In genomic region chr3:185658943-185659342, GRCh38 we compare ENCODE assay signal across 11 cellular contexts.
DNase-seq lines count a peak whose midpoint lies in the region; ATAC-seq and TF ChIP-seq lines count a peak whose summit lies in the region.
"Had no signal": no experiment of that assay in that cellular context is flagged by ENCODE, and none has a peak within 500 bp of the region (broad histone marks: within the 10 kb centered on the region; RNA-seq: fewer than 3 reads in every experiment).

No MANE protein-coding gene starts in this region.

- ATAC-seq in HG02763 (IDR thresholded peaks at IDR 0.05; ENCODE audit: unreplicated experiment) (no peak), left lobe of liver (no peak)

- 52 to 62% methylated on average over 1 of the region's 1 CpG for WGBS in GM23248 (ENCODE audit: low coverage in 1 of 2, low lambda C conversion rate in 2 of 2, missing lambda C conversion rate in 2 of 2), 2 experiments
- 91% methylated on average over 1 of the region's 1 CpG for WGBS in hepatocyte (ENCODE audit: low lambda C conversion rate, missing lambda C conversion rate)
- WGBS in smooth muscle cell (ENCODE audit: low lambda C conversion rate), result 95% methylated on average over 1 of the region's 1 CpG

- H3K79me2 ChIP-seq in GM23248 (ENCODE audit: insufficient read depth) (no peaks in the 10 kb centered on the region), hepatocyte (no peaks in the 10 kb centered on the region), smooth muscle cell (ENCODE audit: low read depth) (peaks cover 5% of the 10 kb centered on the region)

- H3K27me3 ChIP-seq in GM23248 (replicated peaks; ENCODE audit: insufficient read depth) (no peaks in the 10 kb centered on the region), hepatocyte (no peaks in the 10 kb centered on the region), smooth muscle cell (ENCODE audit: low read depth) (no peaks in the 10 kb centered on the region)

- peak overlapping the region; percentile 10 for H3K9ac ChIP-seq in GM23248
- H3K9ac ChIP-seq in smooth muscle cell (ENCODE audit: low read depth), result no peak overlapping the region

- DNase-seq in GM23248 (no peak), hepatocyte (ENCODE audit: low spot score) (no peak), smooth muscle cell (lab: John Stamatoyannopoulos, UW; ENCODE audit: unreplicated experiment) (no peak), UCSD-AML1 (lab: John Stamatoyannopoulos, UW; ENCODE audit: unreplicated experiment) (no peak), DMS53 treated with DMSO at 0.1 percent for 48 hours (lab: John Stamatoyannopoulos, UW; ENCODE audit: unreplicated experiment) (no peak), left lobe of liver (ENCODE audit: low spot score) (no peak)
- DNase-seq: activated CD4-positive, alpha-beta T cell treated with anti-CD3 and anti-CD28 coated beads for 1 hour; activated T-cell treated with anti-CD3 and anti-CD28 coated beads, Interleukin-2, amount 50 U/mL, for 24 hours; DMS79 treated with DMSO at 0.1 percent for 48 hours had no signal

- H4K20me1 ChIP-seq in GM23248 (ENCODE audit: insufficient read depth) (no peaks in the 10 kb centered on the region), hepatocyte (ENCODE audit: insufficient read depth, poor library complexity, severe bottlenecking) (peaks cover 13% of the 10 kb centered on the region), smooth muscle cell (ENCODE audit: low read depth) (peaks cover 79% of the 10 kb centered on the region)

- H3K4me1 ChIP-seq in GM23248 (ENCODE audit: insufficient read depth), result peaks cover 48% of the 10 kb centered on the region
- H3K4me1 ChIP-seq in hepatocyte (ENCODE audit: insufficient read depth), result peaks cover 19% of the 10 kb centered on the region
- H3K4me1 ChIP-seq in smooth muscle cell (ENCODE audit: low read depth), result peaks cover 5% of the 10 kb centered on the region

- TF ChIP-seq CTCF in hepatocyte (IDR thresholded peaks at IDR 0.05; ENCODE audit: poor library complexity) (no peak), smooth muscle cell (IDR thresholded peaks at IDR 0.05; ENCODE audit: borderline replicate concordance, insufficient read depth, poor library complexity, severe bottlenecking) (no peak)

- peaks cover 20% of the 10 kb centered on the region; the same call in 1 of the 2 replicates for H3K36me3 ChIP-seq in GM23248 (ENCODE audit: low read depth)
- no peaks in the 10 kb centered on the region for H3K36me3 ChIP-seq in hepatocyte (replicated peaks; ENCODE audit: insufficient read depth, low read depth)
- no peaks in the 10 kb centered on the region for H3K36me3 ChIP-seq in smooth muscle cell (ENCODE audit: low read depth)

- H3K4me3 ChIP-seq in GM23248, result no peak overlapping the region
- no peak overlapping the region for H3K4me3 ChIP-seq in hepatocyte
- no peak overlapping the region for H3K4me3 ChIP-seq in smooth muscle cell

- peaks cover 61% of the 10 kb centered on the region for H3F3A ChIP-seq in GM23248 (ENCODE audit: insufficient read depth)
- H3F3A ChIP-seq in smooth muscle cell (ENCODE audit: low read depth), result peaks cover 61% of the 10 kb centered on the region

- H3K9me3 ChIP-seq in GM23248 (ENCODE audit: low read depth) (no peaks in the 10 kb centered on the region), hepatocyte (ENCODE audit: low read depth) (no peaks in the 10 kb centered on the region), smooth muscle cell (replicated peaks; ENCODE audit: low read depth) (no peaks in the 10 kb centered on the region)

- in situ Hi-C loops in GM23248 (cut with MboI), result no loop called here

- H3K27ac ChIP-seq in GM23248, result peak overlapping the region; percentile 98
- peak overlapping the region; percentile 40 for H3K27ac ChIP-seq in angular gyrus (ENCODE audit: low read depth, low read length)
- peak overlapping the region; percentile 77 for H3K27ac ChIP-seq in hepatocyte
- H3K27ac ChIP-seq in smooth muscle cell (ENCODE audit: low read depth), result peak overlapping the region; percentile 97

- H3K4me2 ChIP-seq in GM23248 (ENCODE audit: unreplicated experiment), result no peak overlapping the region
- no peak overlapping the region for H3K4me2 ChIP-seq in hepatocyte
- H3K4me2 ChIP-seq in smooth muscle cell, result peak overlapping the region; percentile 31

- no peaks in the 10 kb centered on the region for H3K9me2 ChIP-seq in GM23248 (ENCODE audit: insufficient read depth)
- no peaks in the 10 kb centered on the region for H3K9me2 ChIP-seq in hepatocyte (replicated peaks; ENCODE audit: insufficient read depth)

- H2AFZ ChIP-seq in GM23248 (no peak overlapping the region), hepatocyte (no peak overlapping the region), smooth muscle cell (ENCODE audit: low read depth) (no peak overlapping the region)

Comparison
In these comparisons a context has a peak if more than half of its experiments do, and no peak if none do; other contexts are left out.
1. H3K27ac ChIP-seq: peak in every context shown above with its lines; median percentile 98 in GM23248; 97 in smooth muscle cell; 77 in hepatocyte; 40 in angular gyrus.